In genomic region chr9:83234541-83234940, GRCh38 we compare ENCODE assay signal across 13 cellular contexts.
"Had no signal": no experiment of that assay in that cellular context is flagged by ENCODE, and none has a peak within 500 bp of the region (broad histone marks: within the 10 kb centered on the region; RNA-seq: fewer than 3 reads in every experiment).

No MANE protein-coding gene starts in this region.

- H3K4me3 ChIP-seq: adrenal gland, lung had no signal

- H3K27ac ChIP-seq: adrenal gland, neutrophil had no signal

- H3K27me3 ChIP-seq: adrenal gland, neutrophil had no signal

- H3K36me3 ChIP-seq: adrenal gland, neutrophil had no signal

- ATAC-seq: left colon, natural killer cell had no signal

- H3K9me3 ChIP-seq: adrenal gland, neutrophil had no signal

- DNase-seq: activated CD4-positive, CD25-positive, alpha-beta regulatory T cell treated with anti-CD3 and anti-CD28 coated beads, Interleukin-2, amount 50 U/mL, for 72 hours; activated gamma-delta T cell; caudate nucleus; endodermal cell; left colon; natural killer cell; stimulated activated CD4-positive, alpha-beta T cell treated with anti-CD3 and anti-CD28 coated beads, Interleukin-12 subunit alpha, Interleukin-12 subunit beta, amount 100 ng/mL, for 4 hours; stimulated activated CD4-positive, alpha-beta T cell treated with anti-CD3 and anti-CD28 coated beads, Interleukin-1b, Interleukin-23, amount 100 ng/mL, for 48 hours; stimulated activated CD8-positive, alpha-beta memory T cell treated with anti-CD3 and anti-CD28 coated beads, Interleukin-4, amount 100 ng/mL, for 48 hours; stimulated activated naive CD4-positive, alpha-beta T cell had no signal
